Comparison of ENCODE assay signal across 1 cellular context in genomic region chr14:30610719-30611388, GRCh38.
TF ChIP-seq lines count a peak whose summit lies in the region.

No MANE protein-coding gene starts in this region.

TF ChIP-seq in GM12878, 131 proteins besides CTCF, POLR2A, EP300 and RAD21:
- TF ChIP-seq DPF2 (IDR thresholded peaks at IDR 0.05) (no peak), CUX1 (IDR thresholded peaks at IDR 0.05; ENCODE audit: insufficient replicate concordance, low read depth, low read length) (no peak), SREBF2 (IDR thresholded peaks at IDR 0.05; ENCODE audit: low read length) (no peak), NFIC (IDR thresholded peaks at IDR 0.05; ENCODE audit: low read depth, low read length) (no peak), CBX5 (IDR thresholded peaks at IDR 0.05; ENCODE audit: low read depth) (no peak), IRF5 (IDR thresholded peaks at IDR 0.05; ENCODE audit: borderline replicate concordance) (no peak), REST (IDR thresholded peaks at IDR 0.05; ENCODE audit: low read depth, low read length) (no peak), MLLT1 (IDR thresholded peaks at IDR 0.05) (no peak), IKZF1 (conservative IDR thresholded peaks at IDR 0.05) (no peak), USF1 (IDR thresholded peaks at IDR 0.05; ENCODE audit: borderline replicate concordance, extremely low read length, insufficient read depth, low read depth, low read length) (no peak), CREB1 (IDR thresholded peaks at IDR 0.05; ENCODE audit: low read depth) (no peak), YY1 (IDR thresholded peaks at IDR 0.05; ENCODE audit: low read depth, low read length) (no peak), ZNF274 (IDR thresholded peaks at IDR 0.05; ENCODE audit: insufficient read depth, insufficient read length) (no peak)
